In the genomic region with DNA sequence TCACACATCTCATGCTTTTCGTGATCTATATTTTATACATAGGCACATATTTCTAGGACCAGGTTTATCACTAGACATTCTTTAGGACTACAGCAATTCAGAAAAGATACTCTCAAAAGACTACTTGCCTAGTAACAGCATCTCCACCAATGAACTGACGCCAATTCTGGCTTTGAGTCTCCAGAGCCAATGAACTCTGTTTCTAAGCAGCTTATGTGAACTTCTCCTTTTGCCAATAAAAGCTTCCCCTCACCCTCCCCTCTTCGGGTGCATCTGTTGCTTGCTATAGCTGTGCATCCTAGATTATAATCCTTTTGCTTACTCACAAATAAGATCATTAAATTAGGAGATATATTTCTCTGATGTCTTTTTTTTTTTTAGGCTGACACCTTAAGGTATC, we compare ENCODE assay signal across 15 cellular contexts. TPM values are rescaled to one million over a fixed set of nuclear protein-coding genes. Genes with fewer than 3 reads are reported as not detected.
DNase-seq lines count a peak whose midpoint lies in the region; ATAC-seq and TF ChIP-seq lines count a peak whose summit lies in the region.
"Had no signal": no experiment of that assay in that cellular context is flagged by ENCODE, and none has a peak within 500 bp of the region (broad histone marks: within the 10 kb centered on the region; RNA-seq: fewer than 3 reads in every experiment).

No MANE protein-coding gene starts in this region.

- WGBS in heart left ventricle, 4 donors, result 20 to 35% (median 24%) methylated on average over 3 of the region's 3 CpGs

- no peak for TF ChIP-seq POLR2A in heart left ventricle (IDR thresholded peaks at IDR 0.05)

- no peaks in the 10 kb centered on the region for H3K9me3 ChIP-seq in heart left ventricle
- H3K9me3 ChIP-seq: ascending aorta had no signal

- peak; percentile 86 for ATAC-seq in HG03520 (IDR thresholded peaks at IDR 0.05; ENCODE audit: unreplicated experiment)
- ATAC-seq in heart left ventricle, result no peak
- ATAC-seq: Right ventricle myocardium inferior had no signal

- H3K27ac ChIP-seq in coronary artery, result no peak overlapping the region
- no peak overlapping the region for H3K27ac ChIP-seq in heart left ventricle
- H3K27ac ChIP-seq: ascending aorta had no signal

- TF ChIP-seq CTCF in coronary artery (IDR thresholded peaks at IDR 0.05) (no peak), heart left ventricle (IDR thresholded peaks at IDR 0.05) (no peak)

- H3K36me3 ChIP-seq in H7 (replicated peaks; ENCODE audit: control insufficient read depth, insufficient read depth, low read length) (no peaks in the 10 kb centered on the region), heart left ventricle (peaks cover 0 to 4% (median 0%) of the 10 kb centered on the region in 9 donors)
- H3K36me3 ChIP-seq: ascending aorta had no signal

- H3K4me1 ChIP-seq in heart left ventricle, result no peaks in the 10 kb centered on the region
- H3K4me1 ChIP-seq: ascending aorta had no signal

- H3K27me3 ChIP-seq in H7 (ENCODE audit: control insufficient read depth, insufficient read depth, low read length) (no peaks in the 10 kb centered on the region), heart left ventricle (peaks cover 0 to 11% (median 0%) of the 10 kb centered on the region in 9 donors)
- H3K27me3 ChIP-seq: ascending aorta had no signal

- DNase-seq in GM19240 (ENCODE audit: insufficient read length, low spot score), result peak; percentile 20
- DNase-seq in amniotic epithelial cell (ENCODE audit: low read depth), result peak; percentile 63
- DNase-seq in pons (ENCODE audit: low spot score), result peak; percentile 76
- DNase-seq in H7, result no peak
- DNase-seq in NCI-H510A treated with DMSO at 0.1 percent for 48 hours (lab: John Stamatoyannopoulos, UW), result no peak
- no peak for DNase-seq in coronary artery (ENCODE audit: low spot score)
- no peak for DNase-seq in heart left ventricle
- DNase-seq: activated CD4-positive, CD25-positive, alpha-beta regulatory T cell; endodermal cell; retina had no signal

- intact Hi-C loops in heart left ventricle (cut with DNase I), result no loop called here

- no peak overlapping the region for H3K4me3 ChIP-seq in H7 (ENCODE audit: insufficient read depth, low read depth, low read length)
- H3K4me3 ChIP-seq in coronary artery, result no peak overlapping the region
- no peak overlapping the region for H3K4me3 ChIP-seq in heart left ventricle
- H3K4me3 ChIP-seq: ascending aorta, K562 had no signal

RNA-seq across cellular contexts. Expression of gene ANKK1, which starts 11.4 kb away (rescaled TPM):
- total RNA-seq in H7 (2014; rRNA removed; shearing (Covaris generic)), result not detected in 2 replicates
- under 1 TPM in 2 of 9 donors, not detected in 7; 0.09 to 0.24 TPM for total RNA-seq in heart left ventricle
- under 1 TPM; 0.03 to 0.11 TPM for polyA plus RNA-seq in heart left ventricle
- total RNA-seq: ascending aorta, endodermal cell, K562, Right ventricle myocardium inferior, temporal lobe had no signal
- polyA plus RNA-seq: K562 had no signal

Comparison
In these comparisons a context has a peak if more than half of its experiments do, and no peak if none do; other contexts are left out.
1. DNase-seq: peak in GM19240 (single experiment), amniotic epithelial cell (single experiment) and pons (single experiment); none in H7 (single experiment), NCI-H510A treated with DMSO at 0.1 percent for 48 hours (single experiment), coronary artery (single experiment) and heart left ventricle (0 of 5).